In genomic region chr16:27437946-27438345, GRCh38 we compare ENCODE assay signal across 1 cellular context.
TF ChIP-seq lines count a peak whose summit lies in the region.

No MANE protein-coding gene starts in this region.

TF ChIP-seq in HepG2, 621 proteins besides CTCF, POLR2A, EP300 and RAD21 (continued from another document):
- TF ChIP-seq, protein P1, sequence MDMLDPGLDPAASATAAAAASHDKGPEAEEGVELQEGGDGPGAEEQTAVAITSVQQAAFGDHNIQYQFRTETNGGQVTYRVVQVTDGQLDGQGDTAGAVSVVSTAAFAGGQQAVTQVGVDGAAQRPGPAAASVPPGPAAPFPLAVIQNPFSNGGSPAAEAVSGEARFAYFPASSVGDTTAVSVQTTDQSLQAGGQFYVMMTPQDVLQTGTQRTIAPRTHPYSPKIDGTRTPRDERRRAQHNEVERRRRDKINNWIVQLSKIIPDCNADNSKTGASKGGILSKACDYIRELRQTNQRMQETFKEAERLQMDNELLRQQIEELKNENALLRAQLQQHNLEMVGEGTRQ (IDR thresholded peaks at IDR 0.05; ENCODE audit: low read depth, low read length): no peak
- TF ChIP-seq, protein P1 (CRISPR knock-in tag; IDR thresholded peaks at IDR 0.05; ENCODE audit: borderline replicate concordance): no peak
- no peak for TF ChIP-seq ADNP (CRISPR knock-in tag; IDR thresholded peaks at IDR 0.05)
